ENCODE assay signal across 20 cellular contexts in the genomic region with DNA sequence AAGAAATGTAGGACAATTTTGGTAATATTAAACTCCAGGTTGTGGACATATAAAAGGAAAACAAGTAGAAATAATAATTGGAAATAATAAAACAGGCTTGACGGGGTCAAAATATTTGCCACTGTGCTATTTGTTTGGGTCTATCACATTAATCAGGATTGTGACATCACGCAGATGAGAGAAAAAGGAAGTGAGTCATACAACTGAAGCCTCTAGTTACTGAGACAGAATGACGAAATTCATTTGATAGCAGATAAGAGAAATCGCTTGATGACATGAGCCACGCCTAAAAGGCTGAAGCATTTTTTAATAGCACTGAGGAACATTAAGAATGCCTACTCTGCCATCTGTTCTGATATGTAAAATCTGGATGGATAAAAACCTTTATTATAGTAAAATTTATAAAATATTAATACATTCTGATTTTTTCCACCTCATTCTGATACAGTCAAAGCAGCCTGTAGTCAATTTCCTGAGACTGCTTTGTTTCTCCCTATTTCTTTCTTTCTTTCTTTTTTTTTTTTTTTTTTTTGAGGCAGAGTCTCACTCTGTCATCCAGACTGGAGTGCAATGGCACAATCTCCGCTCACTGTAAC.
A peak's percentile ranks its signal among the peaks of the same experiment; 100 is the strongest.
DNase-seq lines count a peak whose midpoint lies in the region; FAIRE-seq and TF ChIP-seq lines count a peak whose summit lies in the region.
"Had no signal": no experiment of that assay in that cellular context is flagged by ENCODE, and none has a peak within 500 bp of the region (broad histone marks: within the 10 kb centered on the region; RNA-seq: fewer than 3 reads in every experiment).

No MANE protein-coding gene starts in this region.

- H3K27me3 ChIP-seq in bronchial epithelial cell (ENCODE audit: control insufficient read depth, insufficient read depth, low read length) = no peaks in the 10 kb centered on the region
- H3K27me3 ChIP-seq: esophagus muscularis mucosa, heart right ventricle, pancreas had no signal

- in situ Hi-C loops in GM13976 (cut with MboI; ENCODE audit: low sequenced_read_pairs, unreplicated experiment) = no loop called here

- no peak for TF ChIP-seq CTCF in bronchial epithelial cell (IDR thresholded peaks at IDR 0.05; ENCODE audit: insufficient read depth, low read length, severe bottlenecking)
- no peak for TF ChIP-seq CTCF in GM13976 (IDR thresholded peaks at IDR 0.05; ENCODE audit: borderline replicate concordance, control extremely low read depth, extremely low read depth, insufficient read depth, missing control alignments)

- no peak for FAIRE-seq in bronchial epithelial cell (lab: Jason Lieb, UNC)
- FAIRE-seq: G401.6, GM12892, pancreas had no signal

- peak; percentile 35 for DNase-seq in DMS53 (lab: John Stamatoyannopoulos, UW)
- peak; percentile 3 for DNase-seq in HS-27A (ENCODE audit: low read depth)
- DNase-seq in NOMO-1 treated with dmso at 0.1 percent for 144 hours (lab: John Stamatoyannopoulos, UW; ENCODE audit: unreplicated experiment) = peak; percentile 19
- peak; percentile 3 for DNase-seq in bronchial epithelial cell (ENCODE audit: low read depth)
- DNase-seq in NCI-H187 treated with DMSO at 0.1 percent for 48 hours (lab: John Stamatoyannopoulos, UW) = no peak
- DNase-seq in NCI-H146 (lab: John Stamatoyannopoulos, UW) = no peak
- no peak for DNase-seq in GM13976 (ENCODE audit: low spot score)
- DNase-seq: activated CD8-positive, alpha-beta memory T cell treated with anti-CD3 and anti-CD28 coated beads, Interleukin-2, amount 10 ng/mL, durations not matched to agents 7 days and 5 days; central memory CD4-positive, alpha-beta T cell; heart right ventricle; lower lobe of right lung; NCI-H1694 treated with DMSO at 0.1 percent for 48 hours; NCI-H446 treated with DMSO at 0.1 percent for 48 hours; pancreas; stimulated activated CD4-positive, alpha-beta T cell treated with anti-CD3 and anti-CD28 coated beads, Interleukin-4, amount 100 ng/mL, for 24 hours; substantia nigra; T-helper 1 cell had no signal

- H3K4me3 ChIP-seq in bronchial epithelial cell (ENCODE audit: low read depth, low read length) = no peak overlapping the region
- H3K4me3 ChIP-seq: esophagus muscularis mucosa, heart right ventricle, lower lobe of right lung, pancreas had no signal

- no peaks in the 10 kb centered on the region for H3K36me3 ChIP-seq in bronchial epithelial cell (ENCODE audit: control insufficient read depth, insufficient read depth, low read length)
- H3K36me3 ChIP-seq: esophagus muscularis mucosa, heart right ventricle, lower lobe of right lung, pancreas had no signal

Comparison
In these comparisons a context has a peak if more than half of its experiments do, and no peak if none do; other contexts are left out.
1. DNase-seq: peak in DMS53 (single experiment), HS-27A (single experiment), NOMO-1 treated with dmso at 0.1 percent for 144 hours (single experiment) and bronchial epithelial cell (single experiment); none in NCI-H187 treated with DMSO at 0.1 percent for 48 hours (single experiment), NCI-H146 (single experiment) and GM13976 (single experiment).